In genomic region chr11:66012946-66013761, GRCh38 we compare ENCODE assay signal across 17 cellular contexts. TPM values are rescaled to one million over a fixed set of nuclear protein-coding genes. Genes with fewer than 3 reads are reported as not detected.
DNase-seq lines count a peak whose midpoint lies in the region; ATAC-seq and TF ChIP-seq lines count a peak whose summit lies in the region.
"Had no signal": no experiment of that assay in that cellular context is flagged by ENCODE, and none has a peak within 500 bp of the region (broad histone marks: within the 10 kb centered on the region; RNA-seq: fewer than 3 reads in every experiment).

No MANE protein-coding gene starts in this region.

- H3K27ac ChIP-seq in ascending aorta, result peak overlapping the region; percentile 94 to 95
- H3K27ac ChIP-seq: BLaER1, cardiac muscle cell, transverse colon had no signal

- H3K4me3 ChIP-seq in ascending aorta (no peak overlapping the region), mucosa of descending colon (no peak overlapping the region)
- H3K4me3 ChIP-seq: BLaER1, cardiac muscle cell, transverse colon had no signal

- H3K36me3 ChIP-seq in ascending aorta, result no peaks in the 10 kb centered on the region
- no peaks in the 10 kb centered on the region for H3K36me3 ChIP-seq in mucosa of descending colon (ENCODE audit: low read depth)
- H3K36me3 ChIP-seq: BLaER1, cardiac muscle cell, transverse colon had no signal

- intact Hi-C loops in ascending aorta (cut with DNase I) (no loop called here), mucosa of descending colon (cut with DNase I, micrococcal nuclease) (no loop called here), Right ventricle myocardium inferior (cut with DNase I) (no loop called here)

- H3K27me3 ChIP-seq in ascending aorta, result no peaks in the 10 kb centered on the region

- H3K4me1 ChIP-seq in ascending aorta (peaks cover 27 to 63% of the 10 kb centered on the region in 2 donors), mucosa of descending colon (ENCODE audit: low read depth) (peaks cover 5% of the 10 kb centered on the region)

- ATAC-seq in mucosa of descending colon, result peak; percentile 21
- ATAC-seq in HG02642 (IDR thresholded peaks at IDR 0.05; ENCODE audit: poor library complexity, unreplicated experiment), result no peak
- no peak for ATAC-seq in HG03432 (IDR thresholded peaks at IDR 0.05; ENCODE audit: unreplicated experiment)
- ATAC-seq in Right ventricle myocardium inferior, result no peak

- DNase-seq in CD1c-positive myeloid dendritic cell (ENCODE audit: extremely low spot score) (peak; percentile 69), HT-29 (ENCODE audit: low spot score) (peak; percentile 63), ascending aorta (ENCODE audit: low spot score in 2 of 2) (no peak), mucosa of descending colon (peak in 1 of 3 donors; percentile 43), Right ventricle myocardium inferior (ENCODE audit: missing footprints) (no peak)
- no peak for DNase-seq in stimulated activated CD4-positive, alpha-beta T cell treated with anti-CD3 and anti-CD28 coated beads, Interleukin-2, amount 100 ng/mL, for 24 hours
- DNase-seq: activated CD4-positive, CD25-positive, alpha-beta regulatory T cell; activated CD8-positive, alpha-beta memory T cell treated with anti-CD3 and anti-CD28 coated beads, Interleukin-2, amount 50 U/mL, for 48 hours; effector memory CD4-positive, alpha-beta T cell; NCI-H2029; NCI-H774; SHP77 treated with DMSO at 0.1 percent for 48 hours; transverse colon had no signal

- no peak for TF ChIP-seq CTCF in ascending aorta (IDR thresholded peaks at IDR 0.05)
- TF ChIP-seq CTCF in mucosa of descending colon (IDR thresholded peaks at IDR 0.05), result no peak

- H3K9me3 ChIP-seq in ascending aorta (no peaks in the 10 kb centered on the region), mucosa of descending colon (no peaks in the 10 kb centered on the region)
- H3K9me3 ChIP-seq: BLaER1, transverse colon had no signal

RNA-seq across cellular contexts. Expression of gene CST6, which starts 1.3 kb away (rescaled TPM):
- 23.0 and 27.2 TPM in 2 replicates for total RNA-seq in HT-29 (2014; rRNA removed; shearing (Covaris generic))
- 4.4 TPM for total RNA-seq in ascending aorta
- not detected for total RNA-seq in mucosa of descending colon
- total RNA-seq in Right ventricle myocardium inferior, result not detected
- total RNA-seq: cardiac muscle cell, transverse colon had no signal

RNA-seq across cellular contexts. Expression of gene BANF1, which starts 10.9 kb away (rescaled TPM):
- total RNA-seq in HT-29 (2014; rRNA removed; shearing (Covaris generic)), result 84.3 and 86.3 TPM in 2 replicates
- total RNA-seq in ascending aorta, result 11.7 TPM
- 100 to 1,000 TPM; 130 to 155 (median 131) TPM for total RNA-seq in mucosa of descending colon
- total RNA-seq in Right ventricle myocardium inferior, result 248 TPM

RNA-seq across cellular contexts. Expression of gene EIF1AD, which starts 11.2 kb away (rescaled TPM):
- 36.9 and 44.7 TPM in 2 replicates for total RNA-seq in HT-29 (2014; rRNA removed; shearing (Covaris generic))
- total RNA-seq in ascending aorta (15.6 TPM), mucosa of descending colon (10 to 100 TPM; 25.5 to 35.3 (median 30.3) TPM), Right ventricle myocardium inferior (18.0 TPM)

RNA-seq across cellular contexts. Expression of gene CATSPER1, which starts 13.1 kb away (rescaled TPM):
- total RNA-seq in HT-29 (2014; rRNA removed; shearing (Covaris generic)), result 0.13 and 0.44 TPM in 2 replicates
- total RNA-seq in ascending aorta (not detected), mucosa of descending colon (not detected), Right ventricle myocardium inferior (not detected)
- total RNA-seq: cardiac muscle cell, transverse colon had no signal

RNA-seq across cellular contexts. Expression of gene GAL3ST3, which starts 35.8 kb away (rescaled TPM):
- not detected in 2 replicates for total RNA-seq in HT-29 (2014; rRNA removed; shearing (Covaris generic))
- not detected for total RNA-seq in ascending aorta
- total RNA-seq in mucosa of descending colon, result not detected
- 1.5 TPM for total RNA-seq in Right ventricle myocardium inferior
- total RNA-seq: transverse colon had no signal

Comparison
In these comparisons a context has a peak if more than half of its experiments do, and no peak if none do; other contexts are left out.
1. DNase-seq: peak in CD1c-positive myeloid dendritic cell (single experiment) and HT-29 (single experiment); none in ascending aorta (0 of 2), stimulated activated CD4-positive, alpha-beta T cell treated with anti-CD3 and anti-CD28 coated beads, Interleukin-2, amount 100 ng/mL, for 24 hours (0 of 2) and Right ventricle myocardium inferior (single experiment).